In the genomic region with DNA sequence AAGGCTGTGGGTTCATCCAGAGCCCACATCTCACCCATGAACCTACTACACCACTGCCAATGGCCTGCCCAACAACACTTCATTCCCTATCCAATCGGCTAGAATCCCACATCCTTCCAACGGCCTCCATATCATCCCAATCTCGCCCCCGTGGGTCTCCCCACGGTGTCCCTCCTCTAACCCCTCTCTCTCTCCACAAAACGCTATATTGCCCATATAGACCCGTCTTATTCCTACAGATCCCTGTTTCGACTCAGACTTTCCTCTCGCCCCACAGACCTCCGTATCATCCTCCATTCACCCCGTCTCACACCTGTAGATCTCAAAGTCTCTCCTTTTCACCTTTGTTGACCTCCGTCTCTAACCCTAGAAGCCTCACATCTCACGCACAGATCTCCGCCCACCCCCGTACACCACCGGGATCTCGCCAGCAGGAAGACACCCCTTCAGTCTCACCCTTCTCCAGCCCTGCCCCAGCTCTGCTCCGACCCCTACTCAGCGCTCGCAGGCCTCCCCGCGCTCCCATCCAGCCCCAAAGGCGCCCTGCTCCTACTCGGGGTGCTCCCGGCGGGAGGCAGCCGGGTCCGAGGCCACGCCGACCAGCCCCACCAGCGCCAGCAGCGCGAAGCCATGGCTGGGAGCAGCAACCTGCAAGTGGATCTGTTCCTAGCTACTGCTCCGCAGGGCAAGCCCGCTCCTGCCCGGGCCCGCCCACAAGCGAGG, we compare ENCODE assay signal across 1 cellular context.
TF ChIP-seq lines count a peak whose summit lies in the region.

A gene with protein sequence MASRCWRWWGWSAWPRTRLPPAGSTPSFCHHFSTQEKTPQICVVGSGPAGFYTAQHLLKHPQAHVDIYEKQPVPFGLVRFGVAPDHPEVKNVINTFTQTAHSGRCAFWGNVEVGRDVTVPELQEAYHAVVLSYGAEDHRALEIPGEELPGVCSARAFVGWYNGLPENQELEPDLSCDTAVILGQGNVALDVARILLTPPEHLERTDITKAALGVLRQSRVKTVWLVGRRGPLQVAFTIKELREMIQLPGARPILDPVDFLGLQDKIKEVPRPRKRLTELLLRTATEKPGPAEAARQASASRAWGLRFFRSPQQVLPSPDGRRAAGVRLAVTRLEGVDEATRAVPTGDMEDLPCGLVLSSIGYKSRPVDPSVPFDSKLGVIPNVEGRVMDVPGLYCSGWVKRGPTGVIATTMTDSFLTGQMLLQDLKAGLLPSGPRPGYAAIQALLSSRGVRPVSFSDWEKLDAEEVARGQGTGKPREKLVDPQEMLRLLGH (minus strand): TSS at position 682 of the 723 bp plus-strand sequence. CDS start 50 bp downstream, at position 632.

TF ChIP-seq in K562, 482 proteins besides CTCF, POLR2A, EP300 and RAD21 (continued from another document and continues in another):
- TF ChIP-seq HDGF (IDR thresholded peaks at IDR 0.05) (0 out of 2 replicates have a peak, but pooled peaks have one; percentile 61), PML (IDR thresholded peaks at IDR 0.05; ENCODE audit: low read length) (no peak; the same call in 1 of the 2 replicates), DACH1 (IDR thresholded peaks at IDR 0.05; ENCODE audit: partially characterized antibody) (no peak), U2AF2 (optimal IDR thresholded peaks at IDR 0.05; ENCODE audit: low read depth, low read length) (no peak), SUPT5H (IDR thresholded peaks at IDR 0.05) (peak; percentile 92), ZNF695 (CRISPR knock-in tag; IDR thresholded peaks at IDR 0.05) (no peak), DPF2 (IDR thresholded peaks at IDR 0.05) (peak; percentile 61), ELF1 (tag; IDR thresholded peaks at IDR 0.05) (no peak), TEAD1 (CRISPR knock-in tag; IDR thresholded peaks at IDR 0.05) (no peak), RBBP5 (IDR thresholded peaks at IDR 0.05; ENCODE audit: borderline replicate concordance, insufficient read depth, low read length, poor library complexity, severe bottlenecking) (no peak), TOE1 (IDR thresholded peaks at IDR 0.05; ENCODE audit: borderline replicate concordance) (no peak), TOE1 (CRISPR knock-in tag; IDR thresholded peaks at IDR 0.05; ENCODE audit: borderline replicate concordance, low read depth) (no peak), ZC3H8 (IDR thresholded peaks at IDR 0.05) (0 out of 2 replicates have a peak, but pooled peaks have one; percentile 41), DIDO1 (tag; IDR thresholded peaks at IDR 0.05; ENCODE audit: low read depth) (no peak), CBX1 (IDR thresholded peaks at IDR 0.05; ENCODE audit: low read depth) (no peak), ZEB2 (IDR thresholded peaks at IDR 0.05) (no peak; the same call in none of the 2 replicates), GTF2A2 (tag; IDR thresholded peaks at IDR 0.05) (no peak)
- TF ChIP-seq, protein P1, sequence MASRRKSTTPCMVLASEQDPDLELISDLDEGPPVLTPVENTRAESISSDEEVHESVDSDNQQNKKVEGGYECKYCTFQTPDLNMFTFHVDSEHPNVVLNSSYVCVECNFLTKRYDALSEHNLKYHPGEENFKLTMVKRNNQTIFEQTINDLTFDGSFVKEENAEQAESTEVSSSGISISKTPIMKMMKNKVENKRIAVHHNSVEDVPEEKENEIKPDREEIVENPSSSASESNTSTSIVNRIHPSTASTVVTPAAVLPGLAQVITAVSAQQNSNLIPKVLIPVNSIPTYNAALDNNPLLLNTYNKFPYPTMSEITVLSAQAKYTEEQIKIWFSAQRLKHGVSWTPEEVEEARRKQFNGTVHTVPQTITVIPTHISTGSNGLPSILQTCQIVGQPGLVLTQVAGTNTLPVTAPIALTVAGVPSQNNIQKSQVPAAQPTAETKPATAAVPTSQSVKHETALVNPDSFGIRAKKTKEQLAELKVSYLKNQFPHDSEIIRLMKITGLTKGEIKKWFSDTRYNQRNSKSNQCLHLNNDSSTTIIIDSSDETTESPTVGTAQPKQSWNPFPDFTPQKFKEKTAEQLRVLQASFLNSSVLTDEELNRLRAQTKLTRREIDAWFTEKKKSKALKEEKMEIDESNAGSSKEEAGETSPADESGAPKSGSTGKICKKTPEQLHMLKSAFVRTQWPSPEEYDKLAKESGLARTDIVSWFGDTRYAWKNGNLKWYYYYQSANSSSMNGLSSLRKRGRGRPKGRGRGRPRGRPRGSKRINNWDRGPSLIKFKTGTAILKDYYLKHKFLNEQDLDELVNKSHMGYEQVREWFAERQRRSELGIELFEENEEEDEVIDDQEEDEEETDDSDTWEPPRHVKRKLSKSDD (conservative IDR thresholded peaks at IDR 0.05; ENCODE audit: low read length), result no peak
- TF ChIP-seq, protein P2, sequence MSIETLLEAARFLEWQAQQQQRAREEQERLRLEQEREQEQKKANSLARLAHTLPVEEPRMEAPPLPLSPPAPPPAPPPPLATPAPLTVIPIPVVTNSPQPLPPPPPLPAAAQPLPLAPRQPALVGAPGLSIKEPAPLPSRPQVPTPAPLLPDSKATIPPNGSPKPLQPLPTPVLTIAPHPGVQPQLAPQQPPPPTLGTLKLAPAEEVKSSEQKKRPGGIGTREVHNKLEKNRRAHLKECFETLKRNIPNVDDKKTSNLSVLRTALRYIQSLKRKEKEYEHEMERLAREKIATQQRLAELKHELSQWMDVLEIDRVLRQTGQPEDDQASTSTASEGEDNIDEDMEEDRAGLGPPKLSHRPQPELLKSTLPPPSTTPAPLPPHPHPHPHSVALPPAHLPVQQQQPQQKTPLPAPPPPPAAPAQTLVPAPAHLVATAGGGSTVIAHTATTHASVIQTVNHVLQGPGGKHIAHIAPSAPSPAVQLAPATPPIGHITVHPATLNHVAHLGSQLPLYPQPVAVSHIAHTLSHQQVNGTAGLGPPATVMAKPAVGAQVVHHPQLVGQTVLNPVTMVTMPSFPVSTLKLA (conservative IDR thresholded peaks at IDR 0.05), result no peak
- TF ChIP-seq, protein P3, sequence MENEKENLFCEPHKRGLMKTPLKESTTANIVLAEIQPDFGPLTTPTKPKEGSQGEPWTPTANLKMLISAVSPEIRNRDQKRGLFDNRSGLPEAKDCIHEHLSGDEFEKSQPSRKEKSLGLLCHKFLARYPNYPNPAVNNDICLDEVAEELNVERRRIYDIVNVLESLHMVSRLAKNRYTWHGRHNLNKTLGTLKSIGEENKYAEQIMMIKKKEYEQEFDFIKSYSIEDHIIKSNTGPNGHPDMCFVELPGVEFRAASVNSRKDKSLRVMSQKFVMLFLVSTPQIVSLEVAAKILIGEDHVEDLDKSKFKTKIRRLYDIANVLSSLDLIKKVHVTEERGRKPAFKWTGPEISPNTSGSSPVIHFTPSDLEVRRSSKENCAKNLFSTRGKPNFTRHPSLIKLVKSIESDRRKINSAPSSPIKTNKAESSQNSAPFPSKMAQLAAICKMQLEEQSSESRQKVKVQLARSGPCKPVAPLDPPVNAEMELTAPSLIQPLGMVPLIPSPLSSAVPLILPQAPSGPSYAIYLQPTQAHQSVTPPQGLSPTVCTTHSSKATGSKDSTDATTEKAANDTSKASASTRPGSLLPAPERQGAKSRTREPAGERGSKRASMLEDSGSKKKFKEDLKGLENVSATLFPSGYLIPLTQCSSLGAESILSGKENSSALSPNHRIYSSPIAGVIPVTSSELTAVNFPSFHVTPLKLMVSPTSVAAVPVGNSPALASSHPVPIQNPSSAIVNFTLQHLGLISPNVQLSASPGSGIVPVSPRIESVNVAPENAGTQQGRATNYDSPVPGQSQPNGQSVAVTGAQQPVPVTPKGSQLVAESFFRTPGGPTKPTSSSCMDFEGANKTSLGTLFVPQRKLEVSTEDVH (IDR thresholded peaks at IDR 0.05; ENCODE audit: low read depth, partially characterized antibody), result no peak
- TF ChIP-seq, protein P4, sequence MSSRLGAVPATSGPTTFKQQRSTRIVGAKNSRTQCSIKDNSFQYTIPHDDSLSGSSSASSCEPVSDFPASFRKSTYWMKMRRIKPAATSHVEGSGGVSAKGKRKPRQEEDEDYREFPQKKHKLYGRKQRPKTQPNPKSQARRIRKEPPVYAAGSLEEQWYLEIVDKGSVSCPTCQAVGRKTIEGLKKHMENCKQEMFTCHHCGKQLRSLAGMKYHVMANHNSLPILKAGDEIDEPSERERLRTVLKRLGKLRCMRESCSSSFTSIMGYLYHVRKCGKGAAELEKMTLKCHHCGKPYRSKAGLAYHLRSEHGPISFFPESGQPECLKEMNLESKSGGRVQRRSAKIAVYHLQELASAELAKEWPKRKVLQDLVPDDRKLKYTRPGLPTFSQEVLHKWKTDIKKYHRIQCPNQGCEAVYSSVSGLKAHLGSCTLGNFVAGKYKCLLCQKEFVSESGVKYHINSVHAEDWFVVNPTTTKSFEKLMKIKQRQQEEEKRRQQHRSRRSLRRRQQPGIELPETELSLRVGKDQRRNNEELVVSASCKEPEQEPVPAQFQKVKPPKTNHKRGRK (tag; IDR thresholded peaks at IDR 0.05), result no peak
- TF ChIP-seq, protein P5, sequence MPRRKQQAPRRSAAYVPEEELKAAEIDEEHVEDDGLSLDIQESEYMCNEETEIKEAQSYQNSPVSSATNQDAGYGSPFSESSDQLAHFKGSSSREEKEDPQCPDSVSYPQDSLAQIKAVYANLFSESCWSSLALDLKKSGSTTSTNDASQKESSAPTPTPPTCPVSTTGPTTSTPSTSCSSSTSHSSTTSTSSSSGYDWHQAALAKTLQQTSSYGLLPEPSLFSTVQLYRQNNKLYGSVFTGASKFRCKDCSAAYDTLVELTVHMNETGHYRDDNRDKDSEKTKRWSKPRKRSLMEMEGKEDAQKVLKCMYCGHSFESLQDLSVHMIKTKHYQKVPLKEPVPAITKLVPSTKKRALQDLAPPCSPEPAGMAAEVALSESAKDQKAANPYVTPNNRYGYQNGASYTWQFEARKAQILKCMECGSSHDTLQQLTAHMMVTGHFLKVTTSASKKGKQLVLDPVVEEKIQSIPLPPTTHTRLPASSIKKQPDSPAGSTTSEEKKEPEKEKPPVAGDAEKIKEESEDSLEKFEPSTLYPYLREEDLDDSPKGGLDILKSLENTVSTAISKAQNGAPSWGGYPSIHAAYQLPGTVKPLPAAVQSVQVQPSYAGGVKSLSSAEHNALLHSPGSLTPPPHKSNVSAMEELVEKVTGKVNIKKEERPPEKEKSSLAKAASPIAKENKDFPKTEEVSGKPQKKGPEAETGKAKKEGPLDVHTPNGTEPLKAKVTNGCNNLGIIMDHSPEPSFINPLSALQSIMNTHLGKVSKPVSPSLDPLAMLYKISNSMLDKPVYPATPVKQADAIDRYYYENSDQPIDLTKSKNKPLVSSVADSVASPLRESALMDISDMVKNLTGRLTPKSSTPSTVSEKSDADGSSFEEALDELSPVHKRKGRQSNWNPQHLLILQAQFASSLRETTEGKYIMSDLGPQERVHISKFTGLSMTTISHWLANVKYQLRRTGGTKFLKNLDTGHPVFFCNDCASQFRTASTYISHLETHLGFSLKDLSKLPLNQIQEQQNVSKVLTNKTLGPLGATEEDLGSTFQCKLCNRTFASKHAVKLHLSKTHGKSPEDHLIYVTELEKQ (CRISPR knock-in tag; IDR thresholded peaks at IDR 0.05), result no peak
- TF ChIP-seq, protein P6, sequence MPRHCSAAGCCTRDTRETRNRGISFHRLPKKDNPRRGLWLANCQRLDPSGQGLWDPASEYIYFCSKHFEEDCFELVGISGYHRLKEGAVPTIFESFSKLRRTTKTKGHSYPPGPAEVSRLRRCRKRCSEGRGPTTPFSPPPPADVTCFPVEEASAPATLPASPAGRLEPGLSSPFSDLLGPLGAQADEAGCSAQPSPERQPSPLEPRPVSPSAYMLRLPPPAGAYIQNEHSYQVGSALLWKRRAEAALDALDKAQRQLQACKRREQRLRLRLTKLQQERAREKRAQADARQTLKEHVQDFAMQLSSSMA (CRISPR knock-in tag; IDR thresholded peaks at IDR 0.05), result no peak
- TF ChIP-seq, protein P7, sequence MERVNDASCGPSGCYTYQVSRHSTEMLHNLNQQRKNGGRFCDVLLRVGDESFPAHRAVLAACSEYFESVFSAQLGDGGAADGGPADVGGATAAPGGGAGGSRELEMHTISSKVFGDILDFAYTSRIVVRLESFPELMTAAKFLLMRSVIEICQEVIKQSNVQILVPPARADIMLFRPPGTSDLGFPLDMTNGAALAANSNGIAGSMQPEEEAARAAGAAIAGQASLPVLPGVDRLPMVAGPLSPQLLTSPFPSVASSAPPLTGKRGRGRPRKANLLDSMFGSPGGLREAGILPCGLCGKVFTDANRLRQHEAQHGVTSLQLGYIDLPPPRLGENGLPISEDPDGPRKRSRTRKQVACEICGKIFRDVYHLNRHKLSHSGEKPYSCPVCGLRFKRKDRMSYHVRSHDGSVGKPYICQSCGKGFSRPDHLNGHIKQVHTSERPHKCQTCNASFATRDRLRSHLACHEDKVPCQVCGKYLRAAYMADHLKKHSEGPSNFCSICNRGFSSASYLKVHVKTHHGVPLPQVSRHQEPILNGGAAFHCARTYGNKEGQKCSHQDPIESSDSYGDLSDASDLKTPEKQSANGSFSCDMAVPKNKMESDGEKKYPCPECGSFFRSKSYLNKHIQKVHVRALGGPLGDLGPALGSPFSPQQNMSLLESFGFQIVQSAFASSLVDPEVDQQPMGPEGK (CRISPR knock-in tag; IDR thresholded peaks at IDR 0.05; ENCODE audit: borderline replicate concordance), result no peak
- TF ChIP-seq, protein P8, sequence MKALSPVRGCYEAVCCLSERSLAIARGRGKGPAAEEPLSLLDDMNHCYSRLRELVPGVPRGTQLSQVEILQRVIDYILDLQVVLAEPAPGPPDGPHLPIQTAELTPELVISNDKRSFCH (CRISPR knock-in tag; IDR thresholded peaks at IDR 0.05), result no peak
- TF ChIP-seq, protein P8 (tag; IDR thresholded peaks at IDR 0.05), result no peak
- TF ChIP-seq, protein P9, sequence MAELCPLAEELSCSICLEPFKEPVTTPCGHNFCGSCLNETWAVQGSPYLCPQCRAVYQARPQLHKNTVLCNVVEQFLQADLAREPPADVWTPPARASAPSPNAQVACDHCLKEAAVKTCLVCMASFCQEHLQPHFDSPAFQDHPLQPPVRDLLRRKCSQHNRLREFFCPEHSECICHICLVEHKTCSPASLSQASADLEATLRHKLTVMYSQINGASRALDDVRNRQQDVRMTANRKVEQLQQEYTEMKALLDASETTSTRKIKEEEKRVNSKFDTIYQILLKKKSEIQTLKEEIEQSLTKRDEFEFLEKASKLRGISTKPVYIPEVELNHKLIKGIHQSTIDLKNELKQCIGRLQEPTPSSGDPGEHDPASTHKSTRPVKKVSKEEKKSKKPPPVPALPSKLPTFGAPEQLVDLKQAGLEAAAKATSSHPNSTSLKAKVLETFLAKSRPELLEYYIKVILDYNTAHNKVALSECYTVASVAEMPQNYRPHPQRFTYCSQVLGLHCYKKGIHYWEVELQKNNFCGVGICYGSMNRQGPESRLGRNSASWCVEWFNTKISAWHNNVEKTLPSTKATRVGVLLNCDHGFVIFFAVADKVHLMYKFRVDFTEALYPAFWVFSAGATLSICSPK (IDR thresholded peaks at IDR 0.05; ENCODE audit: borderline replicate concordance), result 0 out of 2 replicates have a peak, but pooled peaks have one; percentile 75
